ENCODE assay signal across 20 cellular contexts in the genomic region with DNA sequence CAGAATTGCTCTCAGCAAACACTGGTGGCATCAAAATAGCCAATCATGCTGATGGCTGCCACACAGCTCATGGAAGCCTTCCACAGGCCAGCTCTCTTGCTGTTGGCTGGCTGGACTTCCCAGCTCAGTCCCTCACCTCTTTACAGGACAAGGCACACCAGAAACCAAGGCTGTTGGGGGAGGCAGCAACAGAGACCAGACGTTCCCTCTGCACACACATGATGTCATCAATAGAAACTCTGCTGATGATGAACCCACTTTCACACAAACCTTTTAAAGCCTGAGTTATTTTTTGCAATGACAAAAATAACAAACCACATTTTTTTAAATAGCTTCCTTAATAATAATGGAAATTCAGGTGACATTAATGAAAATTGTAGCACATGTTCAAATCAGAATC.
DNase-seq lines count a peak whose midpoint lies in the region; ATAC-seq, FAIRE-seq and TF ChIP-seq lines count a peak whose summit lies in the region.
"Had no signal": no experiment of that assay in that cellular context is flagged by ENCODE, and none has a peak within 500 bp of the region (broad histone marks: within the 10 kb centered on the region; RNA-seq: fewer than 3 reads in every experiment).

No MANE protein-coding gene starts in this region.

- no peak for DNase-seq in mesendoderm
- DNase-seq in pancreas: no peak
- DNase-seq in WTC11 (ENCODE audit: low spot score): no peak
- DNase-seq in activated T-cell treated with anti-CD3 and anti-CD28 coated beads, Interleukin-2, amount 50 U/mL, for 48 hours: no peak
- DNase-seq: activated effector memory CD4-positive, alpha-beta T cell treated with anti-CD3 and anti-CD28 coated beads, Interleukin-2, amount 50 U/mL, for 16 hours; aorta; BE2C; dermis blood vessel endothelial cell; left colon; MV-4-11; retina; SHP77 treated with DMSO at 0.1 percent for 48 hours; stimulated activated CD4-positive, alpha-beta T cell treated with anti-CD3 and anti-CD28 coated beads, Interleukin-1b, Interleukin-23, amount 100 ng/mL, for 48 hours; T-helper 9 cell; upper lobe of left lung had no signal

- no peak overlapping the region for H3K9ac ChIP-seq in mesendoderm (ENCODE audit: low read length)

- H3K4me2 ChIP-seq in mesendoderm (ENCODE audit: low read length): no peak overlapping the region
- H3K4me2 ChIP-seq: hepatocyte had no signal

- no peak for TF ChIP-seq CTCF in pancreas (IDR thresholded peaks at IDR 0.05)
- TF ChIP-seq CTCF in WTC11 (IDR thresholded peaks at IDR 0.05): no peak

- intact Hi-C loops in pancreas (cut with DNase I): no loop called here

- no peak for FAIRE-seq in pancreas (lab: Jason Lieb, UNC)

- H3K4me1 ChIP-seq in mesendoderm (ENCODE audit: control insufficient read depth, low read depth, low read length) (no peaks in the 10 kb centered on the region), pancreas (no peaks in the 10 kb centered on the region)
- H3K4me1 ChIP-seq: BE2C, upper lobe of left lung had no signal

- no peak overlapping the region for H4K5ac ChIP-seq in mesendoderm (ENCODE audit: low read length)

- H3K27me3 Mint-ChIP-seq in WTC11 (ENCODE audit: low read depth): no peaks in the 10 kb centered on the region

- no peaks in the 10 kb centered on the region for H3K9me3 Mint-ChIP-seq in WTC11

- no peak overlapping the region for H4K8ac ChIP-seq in mesendoderm (ENCODE audit: low read depth, low read length)

- no peaks in the 10 kb centered on the region for H3K9me3 ChIP-seq in pancreas
- H3K9me3 ChIP-seq: BE2C, upper lobe of left lung had no signal

- no peaks in the 10 kb centered on the region for H3K79me2 ChIP-seq in mesendoderm (ENCODE audit: control insufficient read depth, insufficient read depth, low read length)
- H3K79me2 ChIP-seq: hepatocyte had no signal

- no peak overlapping the region for H3K4me3 Mint-ChIP-seq in WTC11

- H3K4me1 Mint-ChIP-seq in WTC11: peaks cover 27% of the 10 kb centered on the region

- ATAC-seq in GM18498 (IDR thresholded peaks at IDR 0.05; ENCODE audit: unreplicated experiment) (peak; percentile 69), GM21717 (IDR thresholded peaks at IDR 0.05; ENCODE audit: unreplicated experiment) (peak; percentile 73), HG03469 (IDR thresholded peaks at IDR 0.05; ENCODE audit: unreplicated experiment) (peak; percentile 78), pancreas (no peak), WTC11 (no peak), HG03342 (IDR thresholded peaks at IDR 0.05; ENCODE audit: unreplicated experiment) (no peak)
- ATAC-seq: left colon had no signal

- H3K79me1 ChIP-seq in mesendoderm (ENCODE audit: low read length): no peaks in the 10 kb centered on the region

- H3K27me3 ChIP-seq in mesendoderm (ENCODE audit: insufficient read depth, low read length, poor library complexity): no peaks in the 10 kb centered on the region
- H3K27me3 ChIP-seq in pancreas: no peaks in the 10 kb centered on the region
- H3K27me3 ChIP-seq: BE2C, hepatocyte, upper lobe of left lung had no signal

- POLR2A ChIA-PET in WTC11 (lab: Charles Lee): no interaction called here

- no peak overlapping the region for H3K27ac Mint-ChIP-seq in WTC11

- H2BK120ac ChIP-seq in mesendoderm (ENCODE audit: low read depth, low read length): no peak overlapping the region

- peak overlapping the region; percentile 22 for H3K56ac ChIP-seq in mesendoderm (ENCODE audit: low read length)

- H3K18ac ChIP-seq in mesendoderm (ENCODE audit: low read length): peak overlapping the region; percentile 7

- no peak overlapping the region for H2BK15ac ChIP-seq in mesendoderm (replicated peaks; ENCODE audit: low read depth)

- H3K36me3 ChIP-seq in mesendoderm (ENCODE audit: control insufficient read depth, insufficient read depth, low read length): no peaks in the 10 kb centered on the region
- H3K36me3 ChIP-seq in pancreas: no peaks in the 10 kb centered on the region
- H3K36me3 ChIP-seq: BE2C, upper lobe of left lung had no signal

- H2BK5ac ChIP-seq in mesendoderm (ENCODE audit: low read length): no peak overlapping the region

- no peak overlapping the region for H3K4ac ChIP-seq in mesendoderm (ENCODE audit: low read depth, low read length)

- peak overlapping the region; percentile 92 for H3K23ac ChIP-seq in mesendoderm (ENCODE audit: low read length)

- H3K36me3 Mint-ChIP-seq in WTC11: peaks cover 2% of the 10 kb centered on the region; the same call in 1 of the 2 replicates

- CTCF ChIA-PET in WTC11 (lab: Charles Lee): interaction anchor here (1.0 to 1.7 kb wide), 2 partner anchors 8 to 27 kb away, joined by 3 to 5 read pairs; no protein-coding TSS in a partner anchor

- H3K27ac ChIP-seq in mesendoderm (ENCODE audit: low read depth, low read length) (no peak overlapping the region), pancreas (no peak overlapping the region)
- H3K27ac ChIP-seq: hepatocyte, upper lobe of left lung had no signal

- no peak overlapping the region for H3K4me3 ChIP-seq in mesendoderm (ENCODE audit: low read length)
- H3K4me3 ChIP-seq in pancreas: no peak overlapping the region
- H3K4me3 ChIP-seq: hepatocyte, upper lobe of left lung had no signal

- no CpG with 5 or more reads among the region's 1 CpG for WGBS in mesendoderm (ENCODE audit: extremely low coverage, insufficient coverage, low lambda C conversion rate)
- 25 to 32% methylated on average over 1 of the region's 1 CpG for WGBS in pancreas, 2 donors

- no peak overlapping the region for H2AK5ac ChIP-seq in mesendoderm (ENCODE audit: low read length)

TF ChIP-seq in WTC11, 78 proteins besides CTCF, POLR2A, EP300 and RAD21 (continues in another document):
- TF ChIP-seq SMAD4 (CRISPR knock-in tag; IDR thresholded peaks at IDR 0.05) (no peak), IRF2 (CRISPR knock-in tag; IDR thresholded peaks at IDR 0.05; ENCODE audit: borderline replicate concordance, low read depth) (no peak), ZNF423 (CRISPR knock-in tag; IDR thresholded peaks at IDR 0.05) (no peak), ZSCAN18 (CRISPR knock-in tag; IDR thresholded peaks at IDR 0.05) (no peak), TCF7 (CRISPR knock-in tag; IDR thresholded peaks at IDR 0.05; ENCODE audit: low read depth) (no peak), SOX15 (CRISPR knock-in tag; IDR thresholded peaks at IDR 0.05) (no peak), NR2C2 (CRISPR knock-in tag; IDR thresholded peaks at IDR 0.05) (no peak), ZBTB21 (CRISPR knock-in tag; IDR thresholded peaks at IDR 0.05; ENCODE audit: borderline replicate concordance) (no peak), ELF4 (CRISPR knock-in tag; IDR thresholded peaks at IDR 0.05; ENCODE audit: low read depth) (no peak), MYBL2 (CRISPR knock-in tag; IDR thresholded peaks at IDR 0.05) (no peak), PRRX2 (CRISPR knock-in tag; IDR thresholded peaks at IDR 0.05) (no peak), KAT7 (CRISPR knock-in tag; IDR thresholded peaks at IDR 0.05; ENCODE audit: borderline replicate concordance) (no peak), ZNF396 (CRISPR knock-in tag; IDR thresholded peaks at IDR 0.05; ENCODE audit: borderline replicate concordance) (no peak)
- TF ChIP-seq, protein P1, sequence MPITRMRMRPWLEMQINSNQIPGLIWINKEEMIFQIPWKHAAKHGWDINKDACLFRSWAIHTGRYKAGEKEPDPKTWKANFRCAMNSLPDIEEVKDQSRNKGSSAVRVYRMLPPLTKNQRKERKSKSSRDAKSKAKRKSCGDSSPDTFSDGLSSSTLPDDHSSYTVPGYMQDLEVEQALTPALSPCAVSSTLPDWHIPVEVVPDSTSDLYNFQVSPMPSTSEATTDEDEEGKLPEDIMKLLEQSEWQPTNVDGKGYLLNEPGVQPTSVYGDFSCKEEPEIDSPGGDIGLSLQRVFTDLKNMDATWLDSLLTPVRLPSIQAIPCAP (CRISPR knock-in tag; IDR thresholded peaks at IDR 0.05): no peak
- TF ChIP-seq, protein P2, sequence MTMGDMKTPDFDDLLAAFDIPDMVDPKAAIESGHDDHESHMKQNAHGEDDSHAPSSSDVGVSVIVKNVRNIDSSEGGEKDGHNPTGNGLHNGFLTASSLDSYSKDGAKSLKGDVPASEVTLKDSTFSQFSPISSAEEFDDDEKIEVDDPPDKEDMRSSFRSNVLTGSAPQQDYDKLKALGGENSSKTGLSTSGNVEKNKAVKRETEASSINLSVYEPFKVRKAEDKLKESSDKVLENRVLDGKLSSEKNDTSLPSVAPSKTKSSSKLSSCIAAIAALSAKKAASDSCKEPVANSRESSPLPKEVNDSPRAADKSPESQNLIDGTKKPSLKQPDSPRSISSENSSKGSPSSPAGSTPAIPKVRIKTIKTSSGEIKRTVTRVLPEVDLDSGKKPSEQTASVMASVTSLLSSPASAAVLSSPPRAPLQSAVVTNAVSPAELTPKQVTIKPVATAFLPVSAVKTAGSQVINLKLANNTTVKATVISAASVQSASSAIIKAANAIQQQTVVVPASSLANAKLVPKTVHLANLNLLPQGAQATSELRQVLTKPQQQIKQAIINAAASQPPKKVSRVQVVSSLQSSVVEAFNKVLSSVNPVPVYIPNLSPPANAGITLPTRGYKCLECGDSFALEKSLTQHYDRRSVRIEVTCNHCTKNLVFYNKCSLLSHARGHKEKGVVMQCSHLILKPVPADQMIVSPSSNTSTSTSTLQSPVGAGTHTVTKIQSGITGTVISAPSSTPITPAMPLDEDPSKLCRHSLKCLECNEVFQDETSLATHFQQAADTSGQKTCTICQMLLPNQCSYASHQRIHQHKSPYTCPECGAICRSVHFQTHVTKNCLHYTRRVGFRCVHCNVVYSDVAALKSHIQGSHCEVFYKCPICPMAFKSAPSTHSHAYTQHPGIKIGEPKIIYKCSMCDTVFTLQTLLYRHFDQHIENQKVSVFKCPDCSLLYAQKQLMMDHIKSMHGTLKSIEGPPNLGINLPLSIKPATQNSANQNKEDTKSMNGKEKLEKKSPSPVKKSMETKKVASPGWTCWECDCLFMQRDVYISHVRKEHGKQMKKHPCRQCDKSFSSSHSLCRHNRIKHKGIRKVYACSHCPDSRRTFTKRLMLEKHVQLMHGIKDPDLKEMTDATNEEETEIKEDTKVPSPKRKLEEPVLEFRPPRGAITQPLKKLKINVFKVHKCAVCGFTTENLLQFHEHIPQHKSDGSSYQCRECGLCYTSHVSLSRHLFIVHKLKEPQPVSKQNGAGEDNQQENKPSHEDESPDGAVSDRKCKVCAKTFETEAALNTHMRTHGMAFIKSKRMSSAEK (CRISPR knock-in tag; IDR thresholded peaks at IDR 0.05; ENCODE audit: borderline replicate concordance): no peak

Comparison
In these comparisons a context has a peak if more than half of its experiments do, and no peak if none do; other contexts are left out.
1. ATAC-seq: peak in GM18498 (single experiment), GM21717 (single experiment) and HG03469 (single experiment); none in pancreas (0 of 4), WTC11 (single experiment) and HG03342 (single experiment).